ENCODE assay signal across 10 cellular contexts in genomic region chr2:166419616-166419934, GRCh38. TPM values are rescaled to one million over a fixed set of nuclear protein-coding genes. Genes with fewer than 3 reads are reported as not detected.
DNase-seq lines count a peak whose midpoint lies in the region; ATAC-seq and TF ChIP-seq lines count a peak whose summit lies in the region.
"Had no signal": no experiment of that assay in that cellular context is flagged by ENCODE, and none has a peak within 500 bp of the region (broad histone marks: within the 10 kb centered on the region; RNA-seq: fewer than 3 reads in every experiment).

No MANE protein-coding gene starts in this region.

- H3K4me1 Mint-ChIP-seq in endodermal cell = peaks cover 2% of the 10 kb centered on the region

- no peak overlapping the region for H3K9ac ChIP-seq in endodermal cell (ENCODE audit: extremely low read depth, low read length, poor library complexity, severe bottlenecking)

- no peak overlapping the region for H3K27ac ChIP-seq in endodermal cell (ENCODE audit: low read depth, low read length)
- H3K27ac ChIP-seq: psoas muscle had no signal

- peak; percentile 27 for DNase-seq in DMS 273 (lab: John Stamatoyannopoulos, UW; ENCODE audit: unreplicated experiment)
- no peak for DNase-seq in DMS 273 treated with DMSO at 0.1 percent for 48 hours (lab: John Stamatoyannopoulos, UW)
- peak; percentile 31 for DNase-seq in NCI-H526 treated with DMSO at 0.1 percent for 48 hours (lab: John Stamatoyannopoulos, UW)
- no peak for DNase-seq in endodermal cell
- DNase-seq in retinal pigment epithelial cell (ENCODE audit: low read depth) = peak; percentile 16
- DNase-seq in NCI-H2029 (lab: John Stamatoyannopoulos, UW) = no peak
- DNase-seq in stimulated activated CD4-positive, alpha-beta T cell treated with anti-CD3 and anti-CD28 coated beads, Interleukin-15, amount 100 ng/mL, for 24 hours = no peak
- DNase-seq: 8988T, psoas muscle had no signal

- no peak overlapping the region for H3K27ac Mint-ChIP-seq in endodermal cell

- H3K9me3 ChIP-seq in endodermal cell (ENCODE audit: control insufficient read depth, low read length) = no peaks in the 10 kb centered on the region
- H3K9me3 ChIP-seq: psoas muscle had no signal

- H3K4me3 ChIP-seq in endodermal cell (ENCODE audit: low read length) = no peak overlapping the region
- no peak overlapping the region for H3K4me3 ChIP-seq in retinal pigment epithelial cell (ENCODE audit: low read length)
- H3K4me3 ChIP-seq: psoas muscle had no signal

- H3K36me3 Mint-ChIP-seq in endodermal cell (ENCODE audit: low read depth) = no peaks in the 10 kb centered on the region

- WGBS in endodermal cell (ENCODE audit: insufficient coverage in 1 of 2, insufficient read length in 1 of 2), 2 experiments = 54 to 100% methylated on average over 1 to 2 of the region's 2 CpGs

- TF ChIP-seq CTCF in endodermal cell (conservative IDR thresholded peaks at IDR 0.05) (peak; percentile 75), retinal pigment epithelial cell (conservative IDR thresholded peaks at IDR 0.05; ENCODE audit: low read depth, low read length) (peak; percentile 59)

- no peaks in the 10 kb centered on the region for H3K36me3 ChIP-seq in endodermal cell (ENCODE audit: control insufficient read depth, insufficient read depth, low read length)

- H3K27me3 ChIP-seq in endodermal cell (ENCODE audit: control insufficient read depth, insufficient read depth, low read length, poor library complexity, severe bottlenecking) = no peaks in the 10 kb centered on the region

- no peaks in the 10 kb centered on the region for H3K27me3 Mint-ChIP-seq in endodermal cell (ENCODE audit: insufficient read depth)

- no peak overlapping the region for H3K4me3 Mint-ChIP-seq in endodermal cell

- no peaks in the 10 kb centered on the region for H3K4me1 ChIP-seq in endodermal cell (ENCODE audit: control insufficient read depth, insufficient read depth, low read length)
- H3K4me1 ChIP-seq: psoas muscle had no signal

- H3K9me3 Mint-ChIP-seq in endodermal cell = no peaks in the 10 kb centered on the region

- ATAC-seq in GM19324 (IDR thresholded peaks at IDR 0.05; ENCODE audit: low FRiP score, unreplicated experiment) = no peak
- ATAC-seq: psoas muscle had no signal

RNA-seq across cellular contexts. Expression of gene SCN9A, which starts 43.8 kb away (rescaled TPM):
- total RNA-seq in endodermal cell = under 1 TPM; 0.13 to 0.35 TPM
- 1.2 TPM for polyA plus RNA-seq in endodermal cell (2013, experiment 1 of 2)
- 0.91 TPM for polyA plus RNA-seq in endodermal cell (2013, experiment 2 of 2)

Comparison
In these comparisons a context has a peak if more than half of its experiments do, and no peak if none do; other contexts are left out.
1. DNase-seq: peak in DMS 273 (single experiment), NCI-H526 treated with DMSO at 0.1 percent for 48 hours (single experiment) and retinal pigment epithelial cell (single experiment); none in DMS 273 treated with DMSO at 0.1 percent for 48 hours (single experiment), endodermal cell (single experiment), NCI-H2029 (single experiment) and stimulated activated CD4-positive, alpha-beta T cell treated with anti-CD3 and anti-CD28 coated beads, Interleukin-15, amount 100 ng/mL, for 24 hours (single experiment).